Comparison of ENCODE assay signal across 8 cellular contexts in genomic region chr12:57765003-57765697, GRCh38. TPM values are rescaled to one million over a fixed set of nuclear protein-coding genes. Genes with fewer than 3 reads are reported as not detected.
DNase-seq lines count a peak whose midpoint lies in the region; ATAC-seq and TF ChIP-seq lines count a peak whose summit lies in the region.

No MANE protein-coding gene starts in this region.

- peak overlapping the region; percentile 27 to 77 (median 61); a peak in 21 of 22 replicates for H3K4me2 ChIP-seq in BLaER1 treated with 17β-estradiol and CSF1 and Interleukin-3, amounts not matched to agents 10 nM and 100 nM

- DNase-seq in activated CD4-positive, alpha-beta T cell treated with anti-CD3 and anti-CD28 coated beads, Interleukin-2, amount 50 U/mL, for 4 hours = peak; percentile 54 to 55
- DNase-seq in epithelial cell of esophagus (ENCODE audit: low read depth) (peak; percentile 86), foreskin melanocyte (no peak), NCI-H774 (lab: John Stamatoyannopoulos, UW) (no peak)

- H3K9ac ChIP-seq in BLaER1 treated with 17β-estradiol and CSF1 and Interleukin-3, amounts not matched to agents 10 nM and 100 nM = 0 out of 22 replicates have a peak overlapping the region, but pooled peaks of 1 of the 11 experiments have one; percentile 34
- H3K9ac ChIP-seq in HUES64 (ENCODE audit: low read depth, low read length) = peak overlapping the region; percentile 11

- peaks cover 9 to 41% (median 29%) of the 10 kb centered on the region in 10 experiments for H3K4me1 ChIP-seq in BLaER1 treated with 17β-estradiol and CSF1 and Interleukin-3, amounts not matched to agents 10 nM and 100 nM
- peaks cover 9% of the 10 kb centered on the region for H3K4me1 ChIP-seq in HUES64 (ENCODE audit: insufficient read depth, low read length)

- peak overlapping the region in 9 of 10 experiments; percentile 22 to 53 (median 33); a peak in 17 of 20 replicates for H3K4me3 ChIP-seq in BLaER1 treated with 17β-estradiol and CSF1 and Interleukin-3, amounts not matched to agents 10 nM and 100 nM
- H3K4me3 ChIP-seq in HUES64 (ENCODE audit: low read length) = peak overlapping the region; percentile 56
- peak overlapping the region; percentile 53 for H3K4me3 ChIP-seq in epithelial cell of esophagus (ENCODE audit: low read length)

- peaks cover 0 to 7% (median 0%) of the 10 kb centered on the region in 11 experiments; a peak in 2 of 22 replicates for H3K9me3 ChIP-seq in BLaER1 treated with 17β-estradiol and CSF1 and Interleukin-3, amounts not matched to agents 10 nM and 100 nM (replicated peaks in 1 of 11)
- no peaks in the 10 kb centered on the region for H3K9me3 ChIP-seq in HUES64 (ENCODE audit: insufficient read depth, low read depth, low read length)

- H4K20me1 ChIP-seq in BLaER1 treated with 17β-estradiol and CSF1 and Interleukin-3, amounts not matched to agents 10 nM and 100 nM = peaks cover 0 to 93% (median 39%) of the 10 kb centered on the region in 11 experiments; a peak in 19 of 22 replicates

- peaks cover 14% of the 10 kb centered on the region for H3K4me1 Mint-ChIP-seq in nephron

- H3K36me3 ChIP-seq in BLaER1 treated with 17β-estradiol and CSF1 and Interleukin-3, amounts not matched to agents 10 nM and 100 nM = peaks cover 18 to 43% (median 31%) of the 10 kb centered on the region in 11 experiments
- peaks cover 24% of the 10 kb centered on the region for H3K36me3 ChIP-seq in HUES64 (ENCODE audit: insufficient read depth, low read length)

- TF ChIP-seq CTCF in epithelial cell of esophagus (IDR thresholded peaks at IDR 0.05; ENCODE audit: insufficient read depth, low read depth, low read length, missing control alignments) (peak; percentile 31), nephron (IDR thresholded peaks at IDR 0.05; ENCODE audit: unreplicated experiment in 3 of 3) (peak in 1 of 3 experiments; percentile 28)

- H3K9me3 Mint-ChIP-seq in nephron = no peaks in the 10 kb centered on the region

- peak; percentile 64 for ATAC-seq in GM19351 (IDR thresholded peaks at IDR 0.05; ENCODE audit: unreplicated experiment)

- H3K27ac ChIP-seq in BLaER1 treated with 17β-estradiol and CSF1 and Interleukin-3, amounts not matched to agents 10 nM and 100 nM = no peak overlapping the region
- no peak overlapping the region for H3K27ac ChIP-seq in HUES64 (ENCODE audit: low read depth, low read length)

- H3K4me3 Mint-ChIP-seq in nephron = peak overlapping the region in 2 of 3 experiments; percentile 43 to 61

- 1% methylated on average over 60 of the region's 60 CpGs for WGBS in HUES64

- peaks cover 92% of the 10 kb centered on the region for H3K27me3 Mint-ChIP-seq in nephron (ENCODE audit: low read depth)

- peaks cover 66 to 88% (median 79%) of the 10 kb centered on the region in 11 experiments for H3K27me3 ChIP-seq in BLaER1 treated with 17β-estradiol and CSF1 and Interleukin-3, amounts not matched to agents 10 nM and 100 nM
- peaks cover 59% of the 10 kb centered on the region for H3K27me3 ChIP-seq in HUES64 (ENCODE audit: insufficient read depth, low read length)

- peaks cover 17% of the 10 kb centered on the region for H3K36me3 Mint-ChIP-seq in nephron (ENCODE audit: low read depth)

- H3K27ac Mint-ChIP-seq in nephron = no peak overlapping the region

RNA-seq across cellular contexts. Expression of gene CYP27B1, which starts 1.7 kb away (rescaled TPM):
- polyA plus RNA-seq in HUES64 (2013, experiment 1 of 2) = 0.95 TPM
- 1.2 TPM for polyA plus RNA-seq in HUES64 (2013, experiment 2 of 2)

RNA-seq across cellular contexts. Expression of gene METTL1, which starts 6.8 kb away (rescaled TPM):
- 42.8 TPM for polyA plus RNA-seq in HUES64 (2013, experiment 1 of 2)
- 36.9 TPM for polyA plus RNA-seq in HUES64 (2013, experiment 2 of 2)

RNA-seq across cellular contexts. Expression of gene EEF1AKMT3, which starts 7.3 kb away (rescaled TPM):
- polyA plus RNA-seq in HUES64 (2013, experiment 1 of 2) = 1.4 TPM
- 3.7 TPM for polyA plus RNA-seq in HUES64 (2013, experiment 2 of 2)

RNA-seq across cellular contexts. Expression of gene MARCHF9, which starts 10.2 kb away (rescaled TPM):
- 3.7 TPM for polyA plus RNA-seq in HUES64 (2013, experiment 1 of 2)
- 4.6 TPM for polyA plus RNA-seq in HUES64 (2013, experiment 2 of 2)

RNA-seq across cellular contexts. Expression of gene CDK4, which starts 13.0 kb away (rescaled TPM):
- 171 TPM for polyA plus RNA-seq in HUES64 (2013, experiment 1 of 2)
- 146 TPM for polyA plus RNA-seq in HUES64 (2013, experiment 2 of 2)

Comparison
In these comparisons a context has a peak if more than half of its experiments do, and no peak if none do; other contexts are left out.
1. DNase-seq: peak in activated CD4-positive, alpha-beta T cell treated with anti-CD3 and anti-CD28 coated beads, Interleukin-2, amount 50 U/mL, for 4 hours (2 of 2) and epithelial cell of esophagus (single experiment); none in foreskin melanocyte (single experiment) and NCI-H774 (single experiment).
2. Peak in every context shown above with its lines, with median percentiles within 50 percentile points of each other: H3K4me3 ChIP-seq.